In genomic region chr19:35903550-35904179, GRCh38 we compare ENCODE assay signal across 1 cellular context.
TF ChIP-seq lines count a peak whose summit lies in the region.

No MANE protein-coding gene starts in this region.

TF ChIP-seq in GM23338, 12 proteins besides CTCF, POLR2A, EP300 and RAD21 (continued from another document):
- TF ChIP-seq ZNF462 (CRISPR knock-in tag; IDR thresholded peaks at IDR 0.05) = no peak
